ENCODE assay signal across 8 cellular contexts in genomic region chr17:29572691-29573557, GRCh38. TPM values are rescaled to one million over a fixed set of nuclear protein-coding genes. Genes with fewer than 3 reads are reported as not detected.
DNase-seq lines count a peak whose midpoint lies in the region; ATAC-seq, FAIRE-seq and TF ChIP-seq lines count a peak whose summit lies in the region.

No MANE protein-coding gene starts in this region.

- H3K36me3 ChIP-seq in kidney (ENCODE audit: control insufficient read depth in 1 of 2, insufficient read depth in 2 of 2, low read length in 2 of 2) = peaks cover 7 to 9% of the 10 kb centered on the region in 2 donors
- H3K36me3 ChIP-seq in small intestine (ENCODE audit: control insufficient read depth in 2 of 2, insufficient read depth in 2 of 2, low read length in 2 of 2) = peaks cover 0 to 5% of the 10 kb centered on the region in 2 donors

- no peaks in the 10 kb centered on the region for H3K27me3 ChIP-seq in small intestine (ENCODE audit: control insufficient read depth in 2 of 2, insufficient read depth in 2 of 2, low read length in 2 of 2)

- ATAC-seq in HG02678 (IDR thresholded peaks at IDR 0.05; ENCODE audit: unreplicated experiment) (no peak), HG03565 (IDR thresholded peaks at IDR 0.05; ENCODE audit: unreplicated experiment) (no peak)

- H3K27ac ChIP-seq in kidney (ENCODE audit: low read depth in 2 of 2, low read length in 2 of 2) (no peak overlapping the region), small intestine (ENCODE audit: low read depth in 1 of 2, low read length in 1 of 2) (no peak overlapping the region)

- H3K9me3 ChIP-seq in kidney (ENCODE audit: control insufficient read depth in 1 of 2, low read length in 2 of 2) (no peaks in the 10 kb centered on the region), small intestine (ENCODE audit: control insufficient read depth, low read depth) (no peaks in the 10 kb centered on the region)

- CTCF ChIA-PET in GM10248 (lab: Yijun Ruan, JAX) = interaction anchor here (0.6 to 14.3 kb wide), 25 partner anchors 9 to 535 kb away, joined by 3 to 172 read pairs (median 4); partner anchors contain the start of genes ANKRD13B and GIT1

- peaks cover 9% of the 10 kb centered on the region for H3K36me3 Mint-ChIP-seq in brain

- POLR2A ChIA-PET in GM10248 (lab: Yijun Ruan, JAX) = interaction anchor here (0.7 to 1.2 kb wide), 3 partner anchors 34 to 424 kb away, joined by 3 read pairs; no protein-coding TSS in a partner anchor

- WGBS in small intestine, 3 donors = 38 to 68% (median 56%) methylated on average over 47 to 62 of the region's 62 CpGs

- H3K27me3 Mint-ChIP-seq in brain = peaks cover 8% of the 10 kb centered on the region

- H3K4me1 ChIP-seq in kidney (ENCODE audit: control insufficient read depth in 1 of 2, insufficient read depth in 1 of 2, low read depth in 1 of 2, low read length in 2 of 2) (peaks cover 10% of the 10 kb centered on the region in 2 donors), small intestine (ENCODE audit: control insufficient read depth in 2 of 2, insufficient read depth in 1 of 2, low read depth in 1 of 2, low read length in 1 of 2) (peaks cover 0 to 5% of the 10 kb centered on the region in 2 donors)

- peak; percentile 66 for TF ChIP-seq CTCF in GM10248 (IDR thresholded peaks at IDR 0.05; ENCODE audit: control extremely low read depth, extremely low read depth, low read depth, missing control alignments)
- TF ChIP-seq CTCF in brain (conservative IDR thresholded peaks at IDR 0.05) = peak; percentile 68 to 82
- peak; percentile 55 for TF ChIP-seq CTCF in kidney (IDR thresholded peaks at IDR 0.05; ENCODE audit: borderline replicate concordance, extremely low read depth, insufficient read depth)

- FAIRE-seq in kidney (lab: Jason Lieb, UNC) = no peak
- FAIRE-seq in small intestine (lab: Jason Lieb, UNC) = no peak

- DNase-seq in GM10248 (ENCODE audit: extremely low spot score) (peak; percentile 82), T follicular helper cell (ENCODE audit: low read depth) (peak; percentile 15), kidney (peak; percentile 90), small intestine (no peak)
- peak; percentile 30 for DNase-seq in stimulated activated CD8-positive, alpha-beta memory T cell treated with anti-CD3 and anti-CD28 coated beads, Interleukin-12 subunit alpha, Interleukin-12 subunit beta, amount 100 ng/mL, for 1 hour (ENCODE audit: low read depth)

- peaks cover 0 to 3% (median 0%) of the 10 kb centered on the region in 5 experiments for H3K9me3 Mint-ChIP-seq in brain

- H3K27ac Mint-ChIP-seq in brain = peak overlapping the region in 1 of 5 experiments; percentile 69

- intact Hi-C loops in kidney (cut with DNase I) = no loop called here

- peak overlapping the region in 2 of 5 experiments; percentile 18 to 49 for H3K4me3 Mint-ChIP-seq in brain

- no peak overlapping the region for H3K9ac ChIP-seq in kidney (ENCODE audit: low read length in 2 of 2)

- no peak overlapping the region for H3K4me3 ChIP-seq in kidney (ENCODE audit: low read length in 2 of 2)
- no peak overlapping the region for H3K4me3 ChIP-seq in small intestine (ENCODE audit: low read depth in 1 of 2, low read length in 2 of 2)

- peaks cover 22% of the 10 kb centered on the region for H3K4me1 Mint-ChIP-seq in brain

RNA-seq across cellular contexts. Expression of gene TP53I13, which starts 4.4 kb away (rescaled TPM):
- 34.4 TPM for polyA plus RNA-seq in brain (ENCODE audit: insufficient read depth, low read depth, low replicate concordance)
- 51.6 TPM for total RNA-seq in kidney
- 75.5 TPM for polyA plus RNA-seq in kidney (ENCODE audit: insufficient read depth, low read depth, low replicate concordance)
- polyA plus RNA-seq in small intestine = 100 to 1,000 TPM in 2 of 3 donors, 10 to 100 TPM in 1; 66.4 to 326 (median 304) TPM

RNA-seq across cellular contexts. Expression of gene ABHD15, which starts 6.1 kb away (rescaled TPM):
- polyA plus RNA-seq in brain (ENCODE audit: insufficient read depth, low read depth, low replicate concordance) = 3.8 TPM
- 9.8 TPM for total RNA-seq in kidney
- 8.9 TPM for polyA plus RNA-seq in kidney (ENCODE audit: insufficient read depth, low read depth, low replicate concordance)
- 1 to 10 TPM; 6.5 to 9.4 (median 8.7) TPM for polyA plus RNA-seq in small intestine

RNA-seq across cellular contexts. Expression of gene GIT1, which starts 16.5 kb away (rescaled TPM):
- 94.7 TPM for polyA plus RNA-seq in brain (ENCODE audit: insufficient read depth, low read depth, low replicate concordance)
- total RNA-seq in kidney = 41.9 TPM
- 21.4 TPM for polyA plus RNA-seq in kidney (ENCODE audit: insufficient read depth, low read depth, low replicate concordance)
- 10 to 100 TPM; 19.7 to 29.0 (median 21.9) TPM for polyA plus RNA-seq in small intestine

RNA-seq across cellular contexts. Expression of gene ANKRD13B, which starts 20.0 kb away (rescaled TPM):
- polyA plus RNA-seq in brain (ENCODE audit: insufficient read depth, low read depth, low replicate concordance) (28.2 TPM), kidney (ENCODE audit: insufficient read depth, low read depth, low replicate concordance) (2.8 TPM), small intestine (1 to 10 TPM in 2 of 3 donors, not detected in 1; 3.0 to 4.0 TPM)
- 3.3 TPM for total RNA-seq in kidney

RNA-seq across cellular contexts. Expression of gene CORO6, which starts 49.8 kb away (rescaled TPM):
- polyA plus RNA-seq in brain (ENCODE audit: insufficient read depth, low read depth, low replicate concordance) (1.7 TPM), kidney (ENCODE audit: insufficient read depth, low read depth, low replicate concordance) (2.1 TPM), small intestine (1 to 10 TPM in 2 of 3 donors, under 1 TPM in 1; 0.67 to 7.3 (median 1.4) TPM)
- total RNA-seq in kidney = 5.9 TPM
